Comparison of ENCODE assay signal across 8 cellular contexts in the genomic region with DNA sequence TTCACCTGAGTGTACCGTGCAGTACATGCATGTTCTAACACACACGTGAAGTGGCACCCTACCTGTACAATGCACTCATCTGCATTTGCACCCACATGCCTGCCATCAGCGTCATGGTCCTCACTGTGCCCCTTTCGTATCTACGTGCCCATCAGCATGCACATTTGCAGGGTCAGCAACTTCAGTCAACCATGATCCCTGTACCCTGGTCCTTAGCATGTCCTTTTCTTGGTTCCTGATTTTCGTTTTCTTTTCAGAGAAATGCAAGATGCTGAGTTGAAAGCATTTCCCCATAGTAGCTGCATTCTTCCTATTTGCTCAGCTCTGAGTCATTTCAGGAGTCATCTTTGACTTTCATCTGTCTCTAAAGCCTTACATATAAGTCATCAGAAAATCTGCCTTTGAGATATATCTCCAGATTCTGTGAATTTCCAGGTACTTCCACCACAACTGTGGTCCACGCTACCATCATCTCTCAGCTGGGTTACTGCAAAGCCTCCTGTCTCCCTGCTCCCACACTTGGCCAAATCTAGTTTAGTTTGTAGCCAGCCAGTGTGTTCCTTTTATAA. TPM values are rescaled to one million over a fixed set of nuclear protein-coding genes. Genes with fewer than 3 reads are reported as not detected.
DNase-seq lines count a peak whose midpoint lies in the region; ATAC-seq and TF ChIP-seq lines count a peak whose summit lies in the region.

No MANE protein-coding gene starts in this region.

- peak; percentile 85 for ATAC-seq in GM19463 (IDR thresholded peaks at IDR 0.05; ENCODE audit: unreplicated experiment)
- ATAC-seq in HG03439 (IDR thresholded peaks at IDR 0.05; ENCODE audit: unreplicated experiment) = peak; percentile 92

- TF ChIP-seq CTCF in right atrium auricular region (IDR thresholded peaks at IDR 0.05) (no peak), WERI-Rb-1 (IDR thresholded peaks at IDR 0.05; ENCODE audit: low read depth, low read length) (no peak)

- H3K9me3 ChIP-seq in adipocyte (ENCODE audit: control insufficient read depth, low read length) (no peaks in the 10 kb centered on the region), right atrium auricular region (no peaks in the 10 kb centered on the region), WERI-Rb-1 (ENCODE audit: severe bottlenecking) (peaks cover 6% of the 10 kb centered on the region)

- DNase-seq in ELR (ENCODE audit: low read depth) = peak; percentile 90
- peak; percentile 62 for DNase-seq in adipocyte (ENCODE audit: low read depth)
- DNase-seq in right atrium auricular region (ENCODE audit: low spot score) = no peak
- no peak for DNase-seq in WERI-Rb-1
- no peak for DNase-seq in ureter (ENCODE audit: low spot score)
- DNase-seq in midbrain (lab: John Stamatoyannopoulos, UW) = no peak

- no peaks in the 10 kb centered on the region for H3K27me3 ChIP-seq in adipocyte (replicated peaks; ENCODE audit: control insufficient read depth, insufficient read depth, low read length)
- H3K27me3 ChIP-seq in right atrium auricular region = no peaks in the 10 kb centered on the region
- H3K27me3 ChIP-seq in WERI-Rb-1 (ENCODE audit: insufficient read depth, low read depth, severe bottlenecking) = no peaks in the 10 kb centered on the region

- H3K4me1 ChIP-seq in adipocyte (ENCODE audit: control insufficient read depth, insufficient read depth, low read length) (peaks cover 8% of the 10 kb centered on the region), right atrium auricular region (no peaks in the 10 kb centered on the region)

- no peak overlapping the region for H3K27ac ChIP-seq in right atrium auricular region
- H3K27ac ChIP-seq in WERI-Rb-1 = no peak overlapping the region

- H3K36me3 ChIP-seq in adipocyte (ENCODE audit: control insufficient read depth, insufficient read depth, low read length, severe bottlenecking) = no peaks in the 10 kb centered on the region
- no peaks in the 10 kb centered on the region for H3K36me3 ChIP-seq in right atrium auricular region
- no peaks in the 10 kb centered on the region for H3K36me3 ChIP-seq in WERI-Rb-1

- no peak overlapping the region for H3K4me3 ChIP-seq in adipocyte (ENCODE audit: low read length)
- no peak overlapping the region for H3K4me3 ChIP-seq in right atrium auricular region
- no peak overlapping the region for H3K4me3 ChIP-seq in WERI-Rb-1 (ENCODE audit: low read depth, low read length)

- no peak overlapping the region for H3K9ac ChIP-seq in adipocyte (ENCODE audit: low read length)

RNA-seq across cellular contexts. Expression of gene PUM2, which starts 14.7 kb away (rescaled TPM):
- 10 to 100 TPM; 35.0 to 44.8 TPM for total RNA-seq in right atrium auricular region
- total RNA-seq in ureter = 123 TPM

Comparison
In these comparisons a context has a peak if more than half of its experiments do, and no peak if none do; other contexts are left out.
1. DNase-seq: peak in ELR (single experiment) and adipocyte (single experiment); none in right atrium auricular region (single experiment), WERI-Rb-1 (single experiment), ureter (single experiment) and midbrain (single experiment).